In the genomic region with DNA sequence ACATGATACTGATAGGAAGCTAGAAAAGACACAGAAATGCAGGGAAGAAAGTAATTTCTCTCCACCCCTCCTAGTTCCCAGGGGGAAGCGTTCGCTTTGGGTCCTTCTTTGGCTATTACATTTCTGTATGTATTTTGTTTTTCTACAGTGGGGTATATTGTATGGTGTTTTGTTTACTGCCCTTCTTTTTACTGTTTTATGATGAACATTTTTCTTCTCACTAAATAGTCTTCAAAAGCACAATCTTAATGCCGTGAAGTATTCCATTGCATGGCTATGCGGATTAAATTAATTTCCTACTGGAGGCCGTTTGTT, we compare ENCODE assay signal across 1 cellular context.
TF ChIP-seq lines count a peak whose summit lies in the region.

No MANE protein-coding gene starts in this region.

TF ChIP-seq in H1, 55 proteins besides CTCF, POLR2A, EP300 and RAD21:
- no peak for TF ChIP-seq RXRA (IDR thresholded peaks at IDR 0.05; ENCODE audit: insufficient read depth, low read depth, low read length)
- no peak for TF ChIP-seq RBBP5 (IDR thresholded peaks at IDR 0.05; ENCODE audit: borderline replicate concordance, low read depth, low read length)
- TF ChIP-seq CBX5 (IDR thresholded peaks at IDR 0.05; ENCODE audit: low read depth, low read length) = no peak
- no peak for TF ChIP-seq FOSL1 (IDR thresholded peaks at IDR 0.05; ENCODE audit: insufficient read depth, low read depth, low read length)
- no peak for TF ChIP-seq CTBP2 (IDR thresholded peaks at IDR 0.05; ENCODE audit: borderline replicate concordance, insufficient read depth, insufficient read length, low read length)
- TF ChIP-seq SRF (IDR thresholded peaks at IDR 0.05; ENCODE audit: low read depth, low read length) = no peak
- TF ChIP-seq EGR1 (IDR thresholded peaks at IDR 0.05; ENCODE audit: borderline replicate concordance, low read depth, low read length) = no peak
- no peak for TF ChIP-seq ZNF274 (IDR thresholded peaks at IDR 0.05; ENCODE audit: borderline replicate concordance, extremely low read depth, low read length)
- TF ChIP-seq NANOG (IDR thresholded peaks at IDR 0.05; ENCODE audit: insufficient read depth, low read depth, low read length, poor library complexity, severe bottlenecking) = no peak
- TF ChIP-seq ATF2 (IDR thresholded peaks at IDR 0.05; ENCODE audit: low read length) = no peak
- TF ChIP-seq CBX8 (IDR thresholded peaks at IDR 0.05; ENCODE audit: borderline replicate concordance, low read depth, low read length) = no peak
- no peak for TF ChIP-seq TBP (IDR thresholded peaks at IDR 0.05; ENCODE audit: low read depth, low read length)
- no peak for TF ChIP-seq CHD1 (IDR thresholded peaks at IDR 0.05; ENCODE audit: low read depth, low read length)
- TF ChIP-seq BRCA1 (IDR thresholded peaks at IDR 0.05; ENCODE audit: low read depth, low read length) = no peak
- no peak for TF ChIP-seq MAX (IDR thresholded peaks at IDR 0.05)
- TF ChIP-seq KDM4A (IDR thresholded peaks at IDR 0.05; ENCODE audit: low read depth, low read length, severe bottlenecking) = no peak
- no peak for TF ChIP-seq POU5F1 (IDR thresholded peaks at IDR 0.05; ENCODE audit: low read depth, low read length)
- TF ChIP-seq PHF8 (conservative IDR thresholded peaks at IDR 0.05; ENCODE audit: low read depth, low read length) = no peak
- TF ChIP-seq RNF2 (IDR thresholded peaks at IDR 0.05; ENCODE audit: borderline replicate concordance, low read depth, low read length, missing control alignments, poor library complexity, severe bottlenecking) = no peak
